ENCODE assay signal across 25 cellular contexts in the genomic region with DNA sequence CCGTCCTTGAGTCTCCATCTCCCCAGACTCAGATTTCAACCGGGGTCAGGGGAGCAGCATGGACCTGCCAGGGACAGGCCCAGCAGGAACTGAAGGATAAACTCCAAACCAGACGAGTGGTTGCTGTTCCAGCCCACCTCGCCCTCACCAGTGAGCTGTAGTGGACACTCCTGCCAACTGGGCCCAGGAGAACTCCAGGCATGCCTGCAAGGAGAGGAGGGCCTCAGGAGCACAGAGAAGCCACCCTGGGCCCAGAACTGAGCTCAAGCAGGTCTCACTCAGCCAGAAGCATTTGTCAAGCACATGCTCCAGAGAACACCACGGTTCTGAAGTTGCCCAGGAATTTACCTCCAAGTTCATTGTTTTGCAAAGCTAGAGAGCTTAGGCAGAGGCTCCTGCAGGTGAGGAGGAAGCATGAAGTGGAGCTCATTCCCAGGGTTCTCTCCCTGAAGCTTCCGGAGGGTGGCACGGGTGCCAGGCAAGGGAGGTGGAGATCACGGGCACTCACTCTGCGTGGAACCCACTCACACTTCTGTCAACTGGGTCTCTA.
"Had no signal": no experiment of that assay in that cellular context is flagged by ENCODE, and none has a peak within 500 bp of the region (broad histone marks: within the 10 kb centered on the region; RNA-seq: fewer than 3 reads in every experiment).

No MANE protein-coding gene starts in this region.

- H3K4me3 Mint-ChIP-seq: activated B cell treated with CpG ODN at 0.5 μM for 24 hours; activated CD4-positive, alpha-beta T cell treated with anti-CD3 and anti-CD28 coated beads for 36 hours; activated naive CD8-positive, alpha-beta T cell treated with anti-CD3 and anti-CD28 coated beads, Interleukin-2, amount 50 U/mL, for 24 hours; natural killer cell; T-helper 1 cell treated with Interleukin-12 subunit alpha and Interleukin-12 subunit beta and Interleukin-4 antibody, amounts not matched to agents 30 μg/mL and 1 μg/mL, for 36 hours had no signal

- H3K79me2 ChIP-seq: parathyroid adenoma had no signal

- H3K27me3 ChIP-seq: body of pancreas, foreskin keratinocyte, testis, upper lobe of left lung had no signal

- H3K27ac ChIP-seq: foreskin keratinocyte, parathyroid adenoma, testis, upper lobe of left lung had no signal

- H3K9me3 Mint-ChIP-seq: activated B cell treated with CpG ODN at 0.5 μM for 24 hours; activated naive CD8-positive, alpha-beta T cell treated with anti-CD3 and anti-CD28 coated beads, Interleukin-2, amount 50 U/mL, for 24 hours; natural killer cell; T-helper 1 cell treated with Interleukin-12 subunit alpha and Interleukin-12 subunit beta and Interleukin-4 antibody, amounts not matched to agents 30 μg/mL and 1 μg/mL, for 36 hours had no signal

- H3K27ac Mint-ChIP-seq: activated B cell treated with CpG ODN at 0.5 μM for 24 hours; activated CD4-positive, alpha-beta T cell treated with anti-CD3 and anti-CD28 coated beads for 36 hours; activated naive CD8-positive, alpha-beta T cell treated with anti-CD3 and anti-CD28 coated beads, Interleukin-2, amount 50 U/mL, for 24 hours; natural killer cell; T-helper 1 cell treated with Interleukin-12 subunit alpha and Interleukin-12 subunit beta and Interleukin-4 antibody, amounts not matched to agents 30 μg/mL and 1 μg/mL, for 36 hours had no signal

- H3K9ac ChIP-seq: parathyroid adenoma had no signal

- H3K4me1 Mint-ChIP-seq: activated B cell treated with CpG ODN at 0.5 μM for 24 hours; activated CD4-positive, alpha-beta T cell treated with anti-CD3 and anti-CD28 coated beads for 36 hours; activated naive CD8-positive, alpha-beta T cell treated with anti-CD3 and anti-CD28 coated beads, Interleukin-2, amount 50 U/mL, for 24 hours; natural killer cell had no signal

- DNase-seq: activated B cell treated with CpG ODN at 0.5 μM for 24 hours; activated CD4-positive, alpha-beta T cell treated with anti-CD3 and anti-CD28 coated beads for 36 hours; activated CD4-positive, alpha-beta T cell treated with anti-CD3 and anti-CD28 coated beads, Interleukin-2, amount 50 U/mL, for 48 hours; activated gamma-delta T cell; activated naive CD4-positive, alpha-beta T cell treated with anti-CD3 and anti-CD28 coated beads, Interleukin-2, amount 50 U/mL, for 16 hours; activated naive CD8-positive, alpha-beta T cell treated with anti-CD3 and anti-CD28 coated beads, Interleukin-2, amount 50 U/mL, for 24 hours; activated T-cell treated with anti-CD3 and anti-CD28 coated beads, Interleukin-2, amount 50 U/mL, for 48 hours; anterior cingulate cortex; caudate nucleus; dermis blood vessel endothelial cell; effector CD8-positive, alpha-beta T cell; foreskin keratinocyte; kidney glomerular epithelial cell; midbrain; natural killer cell; stimulated activated CD4-positive, alpha-beta T cell treated with anti-CD3 and anti-CD28 coated beads, Interleukin-4, amount 100 ng/mL, for 1 hour; stimulated activated naive CD4-positive, alpha-beta T cell; T1000; testis; upper lobe of left lung had no signal

- ATAC-seq: activated CD4-positive, alpha-beta T cell treated with anti-CD3 and anti-CD28 coated beads for 36 hours; activated naive CD8-positive, alpha-beta T cell treated with anti-CD3 and anti-CD28 coated beads, Interleukin-2, amount 50 U/mL, for 24 hours; body of pancreas; foreskin keratinocyte; natural killer cell; sciatic nerve had no signal

- H3K36me3 ChIP-seq: upper lobe of left lung had no signal

- H3K9me3 ChIP-seq: body of pancreas, testis, upper lobe of left lung had no signal

- H3K4me2 ChIP-seq: smooth muscle cell had no signal

- H3K4me1 ChIP-seq: foreskin keratinocyte, parathyroid adenoma, testis, upper lobe of left lung had no signal

- H3K4me3 ChIP-seq: body of pancreas, smooth muscle cell, testis, upper lobe of left lung had no signal

- H2AFZ ChIP-seq: parathyroid adenoma had no signal

- H3K36me3 Mint-ChIP-seq: natural killer cell had no signal
